ENCODE assay signal across 16 cellular contexts in the genomic region with DNA sequence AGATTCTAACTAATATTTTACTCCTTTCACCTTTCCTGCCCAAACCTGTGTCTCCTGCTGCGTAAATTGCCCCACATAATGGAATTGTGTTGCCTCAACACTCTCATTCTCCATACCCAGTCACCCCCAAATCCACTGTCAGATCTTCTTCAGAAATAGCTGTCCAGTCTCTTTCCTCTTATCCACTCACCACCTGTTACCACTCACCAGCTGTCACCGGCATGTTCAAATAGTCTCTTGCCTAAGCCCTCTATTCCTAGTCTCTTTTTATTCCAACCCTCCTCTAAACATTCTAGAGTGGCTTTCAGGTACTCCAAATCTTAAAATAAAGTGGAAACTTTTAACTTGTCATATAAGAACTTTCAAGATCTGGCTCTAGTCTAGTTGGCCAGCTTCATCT.
DNase-seq lines count a peak whose midpoint lies in the region.
"Had no signal": no experiment of that assay in that cellular context is flagged by ENCODE, and none has a peak within 500 bp of the region (broad histone marks: within the 10 kb centered on the region; RNA-seq: fewer than 3 reads in every experiment).

No MANE protein-coding gene starts in this region.

- peak; percentile 61 to 74 for DNase-seq in NCI-H524 (lab: John Stamatoyannopoulos, UW)
- peak; percentile 8 for DNase-seq in NCI-H524 treated with DMSO at 0.1 percent for 48 hours (lab: John Stamatoyannopoulos, UW)
- DNase-seq in myocyte (ENCODE audit: low read depth): peak; percentile 66
- DNase-seq in NCI-H1694 treated with DMSO at 0.1 percent for 48 hours (lab: John Stamatoyannopoulos, UW): no peak
- DNase-seq in stimulated activated naive CD4-positive, alpha-beta T cell treated with Interleukin-2 at 50 U/mL for 16 hours (lab: John Stamatoyannopoulos, UW): no peak
- no peak for DNase-seq in medulla oblongata (ENCODE audit: extremely low spot score)
- DNase-seq: 8988T; ACHN; BE2C; C1 segment of cervical spinal cord; Caco-2; Calu3; CD4-positive, alpha-beta memory T cell; CD4-positive, CD25-positive, alpha-beta regulatory T cell; DMS79 treated with DMSO at 0.1 percent for 48 hours; GF-D8 had no signal

Comparison
In these comparisons a context has a peak if more than half of its experiments do, and no peak if none do; other contexts are left out.
1. DNase-seq: peak in NCI-H524 (2 of 2), NCI-H524 treated with DMSO at 0.1 percent for 48 hours (single experiment) and myocyte (single experiment); none in NCI-H1694 treated with DMSO at 0.1 percent for 48 hours (single experiment), stimulated activated naive CD4-positive, alpha-beta T cell treated with Interleukin-2 at 50 U/mL for 16 hours (single experiment) and medulla oblongata (single experiment).